ENCODE assay signal across 32 cellular contexts in genomic region chr12:3308063-3308462, GRCh38.
"Had no signal": no experiment of that assay in that cellular context is flagged by ENCODE, and none has a peak within 500 bp of the region (broad histone marks: within the 10 kb centered on the region; RNA-seq: fewer than 3 reads in every experiment).

No MANE protein-coding gene starts in this region.

- H3K4me3 ChIP-seq: adrenal gland, body of pancreas, breast epithelium, SJSA1 had no signal

- H3K9ac ChIP-seq: SK-N-SH had no signal

- FAIRE-seq: astrocyte, TTC549 had no signal

- H3K27me3 ChIP-seq: adrenal gland, body of pancreas, breast epithelium had no signal

- DNase-seq: activated CD4-positive, alpha-beta T cell treated with anti-CD3 and anti-CD28 coated beads, Interleukin-2, amount 10 ng/mL, durations not matched to agents 24 days and 14 days; activated CD4-positive, alpha-beta T cell treated with anti-CD3 and anti-CD28 coated beads, Interleukin-2, amount 50 U/mL, for 4 hours; activated CD8-positive, alpha-beta T cell treated with anti-CD3 and anti-CD28 coated beads for 36 hours; activated effector memory CD4-positive, alpha-beta T cell treated with anti-CD3 and anti-CD28 coated beads, Interleukin-2, amount 50 U/mL, for 16 hours; activated naive CD4-positive, alpha-beta T cell; activated T-cell treated with anti-CD3 and anti-CD28 coated beads, Interleukin-2, amount 50 U/mL, for 1 hour; activated T-cell treated with anti-CD3 and anti-CD28 coated beads, Interleukin-2, amount 50 U/mL, for 72 hours; adrenal gland; body of pancreas; caudate nucleus; cerebellar nuclear complex; Karpas-422; NCI-H1048; NCI-H1105 treated with DMSO at 0.1 percent for 48 hours; NCI-H1436; NCI-H187; NCI-H2029 treated with DMSO at 0.1 percent for 48 hours; NCI-H2107; NCI-H2171; NCI-H510A; NCI-H526; OCI-M1; SHP77 treated with DMSO at 0.1 percent for 48 hours had no signal

- H3K4me2 ChIP-seq: SK-N-SH had no signal

- H3K9me2 ChIP-seq: SK-N-SH had no signal

- H3K4me1 ChIP-seq: adrenal gland had no signal

- H3K27ac Mint-ChIP-seq: activated CD4-positive, alpha-beta T cell treated with anti-CD3 and anti-CD28 coated beads, Interleukin-2, amount 10 ng/mL, durations not matched to agents 24 days and 14 days; activated CD8-positive, alpha-beta T cell treated with anti-CD3 and anti-CD28 coated beads for 36 hours; activated naive CD4-positive, alpha-beta T cell treated with anti-CD3 and anti-CD28 coated beads, Interleukin-2, amount 50 U/mL, for 24 hours; activated T-cell treated with anti-CD3 and anti-CD28 coated beads, Interleukin-2, amount 50 U/mL, for 72 hours; activated T-helper 17 cell treated with anti-CD3 and anti-CD28 coated beads, Interleukin-2, amount 50 U/mL, for 72 hours; T-helper 1 cell treated with Interleukin-12 subunit alpha and Interleukin-12 subunit beta and Interleukin-4 antibody, amounts not matched to agents 30 μg/mL and 1 μg/mL, for 36 hours; T-helper 2 cell treated with Interferon-gamma antibody and Interleukin-4, amounts not matched to agents 5 μg/mL and 100 μg/mL, for 36 hours had no signal

- H3K4me1 Mint-ChIP-seq: activated CD4-positive, alpha-beta T cell treated with anti-CD3 and anti-CD28 coated beads, Interleukin-2, amount 10 ng/mL, durations not matched to agents 24 days and 14 days; activated naive CD4-positive, alpha-beta T cell treated with anti-CD3 and anti-CD28 coated beads, Interleukin-2, amount 50 U/mL, for 24 hours; activated T-helper 17 cell treated with anti-CD3 and anti-CD28 coated beads, Interleukin-2, amount 50 U/mL, for 72 hours had no signal

- H3K4me3 Mint-ChIP-seq: activated CD4-positive, alpha-beta T cell treated with anti-CD3 and anti-CD28 coated beads, Interleukin-2, amount 10 ng/mL, durations not matched to agents 24 days and 14 days; activated CD8-positive, alpha-beta T cell treated with anti-CD3 and anti-CD28 coated beads for 36 hours; activated naive CD4-positive, alpha-beta T cell treated with anti-CD3 and anti-CD28 coated beads, Interleukin-2, amount 50 U/mL, for 24 hours; activated T-cell treated with anti-CD3 and anti-CD28 coated beads, Interleukin-2, amount 50 U/mL, for 72 hours; activated T-helper 17 cell treated with anti-CD3 and anti-CD28 coated beads, Interleukin-2, amount 50 U/mL, for 72 hours; T-helper 1 cell treated with Interleukin-12 subunit alpha and Interleukin-12 subunit beta and Interleukin-4 antibody, amounts not matched to agents 30 μg/mL and 1 μg/mL, for 36 hours; T-helper 2 cell treated with Interferon-gamma antibody and Interleukin-4, amounts not matched to agents 5 μg/mL and 100 μg/mL, for 36 hours had no signal

- H3K9me3 ChIP-seq: adrenal gland, body of pancreas, breast epithelium, SJSA1, SK-N-SH had no signal

- H3K27ac ChIP-seq: adrenal gland, body of pancreas, breast epithelium, SJSA1 had no signal

- H3K27me3 Mint-ChIP-seq: activated CD4-positive, alpha-beta T cell treated with anti-CD3 and anti-CD28 coated beads, Interleukin-2, amount 10 ng/mL, durations not matched to agents 24 days and 14 days had no signal

- H3K36me3 Mint-ChIP-seq: activated naive CD4-positive, alpha-beta T cell treated with anti-CD3 and anti-CD28 coated beads, Interleukin-2, amount 50 U/mL, for 24 hours had no signal

- H3K36me3 ChIP-seq: adrenal gland, breast epithelium, SJSA1 had no signal

- H3K9me3 Mint-ChIP-seq: activated CD4-positive, alpha-beta T cell treated with anti-CD3 and anti-CD28 coated beads, Interleukin-2, amount 10 ng/mL, durations not matched to agents 24 days and 14 days; activated CD8-positive, alpha-beta T cell treated with anti-CD3 and anti-CD28 coated beads for 36 hours; activated naive CD4-positive, alpha-beta T cell treated with anti-CD3 and anti-CD28 coated beads, Interleukin-2, amount 50 U/mL, for 24 hours; activated T-cell treated with anti-CD3 and anti-CD28 coated beads, Interleukin-2, amount 50 U/mL, for 72 hours; activated T-helper 17 cell treated with anti-CD3 and anti-CD28 coated beads, Interleukin-2, amount 50 U/mL, for 72 hours; T-helper 1 cell treated with Interleukin-12 subunit alpha and Interleukin-12 subunit beta and Interleukin-4 antibody, amounts not matched to agents 30 μg/mL and 1 μg/mL, for 36 hours; T-helper 2 cell treated with Interferon-gamma antibody and Interleukin-4, amounts not matched to agents 5 μg/mL and 100 μg/mL, for 36 hours had no signal
